Comparison of ENCODE assay signal across 22 cellular contexts in the genomic region with DNA sequence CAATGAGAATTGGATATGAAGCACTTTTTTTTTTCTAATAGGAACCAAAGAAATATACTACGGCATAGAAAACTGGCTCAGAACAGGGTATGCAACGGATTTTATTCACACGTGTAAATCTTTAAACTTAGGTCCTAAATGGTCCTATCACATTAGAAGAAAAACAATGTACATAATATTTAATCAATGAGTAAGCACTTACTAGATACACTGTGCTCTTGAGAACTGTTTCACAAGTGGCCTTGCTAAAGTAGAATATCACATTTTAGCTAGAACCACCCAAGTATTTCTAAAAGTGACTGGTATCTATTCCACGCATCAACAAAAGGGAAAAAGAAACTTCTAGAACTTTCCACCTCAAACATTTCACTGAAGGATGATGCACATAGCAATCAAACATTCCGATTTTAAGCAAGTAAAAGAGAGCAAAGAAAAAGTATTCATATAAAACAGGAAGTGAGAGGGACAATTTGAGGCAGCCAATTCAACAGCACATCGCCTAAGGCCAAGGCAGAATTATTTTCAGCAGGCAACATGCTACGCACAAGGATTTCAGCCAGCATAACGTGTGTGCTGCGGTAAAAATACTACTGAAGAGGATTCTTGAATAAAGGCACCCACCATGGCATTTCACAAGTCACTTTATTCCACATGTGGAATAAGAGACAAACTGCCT. TPM values are rescaled to one million over a fixed set of nuclear protein-coding genes. Genes with fewer than 3 reads are reported as not detected.
DNase-seq lines count a peak whose midpoint lies in the region; ATAC-seq and TF ChIP-seq lines count a peak whose summit lies in the region.
"Had no signal": no experiment of that assay in that cellular context is flagged by ENCODE, and none has a peak within 500 bp of the region (broad histone marks: within the 10 kb centered on the region; RNA-seq: fewer than 3 reads in every experiment).

No MANE protein-coding gene starts in this region.

- peaks cover 28% of the 10 kb centered on the region for H4K20me1 ChIP-seq in GM23338 (replicated peaks; ENCODE audit: insufficient read depth)

- no peaks in the 10 kb centered on the region for H3K9me2 ChIP-seq in GM23338 (ENCODE audit: insufficient read depth)

- H3K79me2 ChIP-seq in ACC112 (ENCODE audit: control insufficient read depth, insufficient read depth, low read length, unreplicated experiment) = peaks cover 31% of the 10 kb centered on the region
- H3K79me2 ChIP-seq in GM23338 (replicated peaks; ENCODE audit: insufficient read depth) = peaks cover 99% of the 10 kb centered on the region

- H3K36me3 ChIP-seq in ACC112 (ENCODE audit: insufficient read depth, low read length) (no peaks in the 10 kb centered on the region), GM23338 (ENCODE audit: insufficient read depth) (no peaks in the 10 kb centered on the region)

- no peaks in the 10 kb centered on the region for H3F3A ChIP-seq in GM23338 (replicated peaks; ENCODE audit: low read depth)

- CTCF ChIA-PET in WTC11 (lab: Charles Lee) = interaction anchor here (1.2 to 1.4 kb wide), 2 partner anchors 26 kb away, joined by 3 to 5 read pairs; no protein-coding TSS in a partner anchor

- DNase-seq in GM23338 (ENCODE audit: low spot score) (no peak), WTC11 (ENCODE audit: low spot score) (no peak), left ventricle myocardium superior (no peak), AG08396 (ENCODE audit: low spot score) (no peak), NCI-H1436 treated with DMSO at 0.1 percent for 48 hours (lab: John Stamatoyannopoulos, UW) (no peak)
- DNase-seq in activated CD8-positive, alpha-beta memory T cell treated with anti-CD3 and anti-CD28 coated beads, Interleukin-2, amount 50 U/mL, for 48 hours = no peak
- DNase-seq in activated CD4-positive, alpha-beta T cell treated with anti-CD3 and anti-CD28 coated beads, Interleukin-2, amount 10 ng/mL, durations not matched to agents 24 days and 14 days = no peak
- DNase-seq: activated CD8-positive, alpha-beta T cell treated with anti-CD3 and anti-CD28 coated beads for 36 hours; effector memory CD8-positive, alpha-beta T cell; GF-D8; H7; natural killer cell; NCI-H1048; NCI-H526; stimulated activated naive CD8-positive, alpha-beta T cell treated with anti-CD3 and anti-CD28 coated beads, Interleukin-15, amount 100 ng/mL, for 72 hours had no signal

- H3K27ac Mint-ChIP-seq in GM23338 = peak overlapping the region; percentile 7; the same call in 1 of the 2 replicates
- peak overlapping the region; percentile 66; the same call in 1 of the 2 replicates for H3K27ac Mint-ChIP-seq in WTC11
- no peak overlapping the region for H3K27ac Mint-ChIP-seq in activated CD4-positive, alpha-beta T cell treated with anti-CD3 and anti-CD28 coated beads, Interleukin-2, amount 10 ng/mL, durations not matched to agents 24 days and 14 days
- H3K27ac Mint-ChIP-seq: activated CD8-positive, alpha-beta T cell treated with anti-CD3 and anti-CD28 coated beads for 36 hours; activated T-helper 1 cell treated with anti-CD3 and anti-CD28 coated beads, Interleukin-12 subunit alpha, Interleukin-12 subunit beta, Interleukin-2, Interleukin-4 antibody, amounts not matched to agents 30 ng/mL and 10 ng/mL and 1 ng/mL, durations not matched to agents 14 hours and 24 hours and 36 hours; effector memory CD8-positive, alpha-beta T cell; natural killer cell; stimulated activated naive CD8-positive, alpha-beta T cell treated with anti-CD3 and anti-CD28 coated beads, Interleukin-15, amount 100 ng/mL, for 72 hours had no signal

- no peak overlapping the region for H2AFZ ChIP-seq in ACC112 (ENCODE audit: low read length, unreplicated experiment)
- no peak overlapping the region for H2AFZ ChIP-seq in GM23338

- H3K9me3 Mint-ChIP-seq in GM23338 = no peaks in the 10 kb centered on the region
- no peaks in the 10 kb centered on the region for H3K9me3 Mint-ChIP-seq in WTC11
- H3K9me3 Mint-ChIP-seq in activated CD4-positive, alpha-beta T cell treated with anti-CD3 and anti-CD28 coated beads, Interleukin-2, amount 10 ng/mL, durations not matched to agents 24 days and 14 days = peaks cover 3% of the 10 kb centered on the region
- H3K9me3 Mint-ChIP-seq: activated T-helper 1 cell treated with anti-CD3 and anti-CD28 coated beads, Interleukin-12 subunit alpha, Interleukin-12 subunit beta, Interleukin-2, Interleukin-4 antibody, amounts not matched to agents 30 ng/mL and 10 ng/mL and 1 ng/mL, durations not matched to agents 14 hours and 24 hours and 36 hours; central memory CD8-positive, alpha-beta T cell; natural killer cell had no signal

- no peak for TF ChIP-seq CTCF in GM23338 (conservative IDR thresholded peaks at IDR 0.05; ENCODE audit: low read depth in 2 of 2)
- TF ChIP-seq CTCF in WTC11 (IDR thresholded peaks at IDR 0.05) = no peak

- H3K4me1 ChIP-seq in ACC112 (ENCODE audit: control insufficient read depth, insufficient read depth, low read length, unreplicated experiment) (peaks cover 35% of the 10 kb centered on the region), GM23338 (ENCODE audit: insufficient read depth) (peaks cover 10% of the 10 kb centered on the region; the same call in 1 of the 2 replicates)

- no peak overlapping the region for H3K4me2 ChIP-seq in GM23338

- H3K4me1 Mint-ChIP-seq in GM23338 = peaks cover 15% of the 10 kb centered on the region
- peaks cover 40% of the 10 kb centered on the region for H3K4me1 Mint-ChIP-seq in WTC11
- H3K4me1 Mint-ChIP-seq in activated CD4-positive, alpha-beta T cell treated with anti-CD3 and anti-CD28 coated beads, Interleukin-2, amount 10 ng/mL, durations not matched to agents 24 days and 14 days = peaks cover 4% of the 10 kb centered on the region
- H3K4me1 Mint-ChIP-seq: central memory CD8-positive, alpha-beta T cell had no signal

- H3K27ac ChIP-seq in ACC112 (ENCODE audit: low read depth, low read length) = peak overlapping the region; percentile 71
- H3K27ac ChIP-seq in GM23338 (ENCODE audit: low read depth) = no peak overlapping the region
- H3K27ac ChIP-seq: VCaP had no signal

- H3K27me3 Mint-ChIP-seq in GM23338 (ENCODE audit: insufficient read depth, low read depth, poor library complexity) = no peaks in the 10 kb centered on the region
- H3K27me3 Mint-ChIP-seq in WTC11 (ENCODE audit: low read depth) = no peaks in the 10 kb centered on the region
- H3K27me3 Mint-ChIP-seq in activated CD4-positive, alpha-beta T cell treated with anti-CD3 and anti-CD28 coated beads, Interleukin-2, amount 10 ng/mL, durations not matched to agents 24 days and 14 days = peaks cover 5% of the 10 kb centered on the region
- H3K27me3 Mint-ChIP-seq: progenitor cell of endocrine pancreas had no signal

- intact Hi-C loops in left ventricle myocardium superior (cut with micrococcal nuclease) = no loop called here
- intact Hi-C loops in activated CD4-positive, alpha-beta T cell treated with anti-CD3 and anti-CD28 coated beads, Interleukin-2, amount 10 ng/mL, durations not matched to agents 24 days and 14 days (cut with micrococcal nuclease) = no loop called here

- H3K36me3 Mint-ChIP-seq in GM23338 (ENCODE audit: low read depth) (no peaks in the 10 kb centered on the region), WTC11 (no peaks in the 10 kb centered on the region)
- H3K36me3 Mint-ChIP-seq in activated CD4-positive, alpha-beta T cell treated with anti-CD3 and anti-CD28 coated beads, Interleukin-2, amount 10 ng/mL, durations not matched to agents 24 days and 14 days (ENCODE audit: low read depth) = no peaks in the 10 kb centered on the region
- H3K36me3 Mint-ChIP-seq: natural killer cell had no signal

- no peak overlapping the region for H3K4me3 Mint-ChIP-seq in GM23338
- H3K4me3 Mint-ChIP-seq in WTC11 = no peak overlapping the region
- H3K4me3 Mint-ChIP-seq in activated CD4-positive, alpha-beta T cell treated with anti-CD3 and anti-CD28 coated beads, Interleukin-2, amount 10 ng/mL, durations not matched to agents 24 days and 14 days = no peak overlapping the region
- H3K4me3 Mint-ChIP-seq: activated CD8-positive, alpha-beta T cell treated with anti-CD3 and anti-CD28 coated beads for 36 hours; activated T-helper 1 cell treated with anti-CD3 and anti-CD28 coated beads, Interleukin-12 subunit alpha, Interleukin-12 subunit beta, Interleukin-2, Interleukin-4 antibody, amounts not matched to agents 30 ng/mL and 10 ng/mL and 1 ng/mL, durations not matched to agents 14 hours and 24 hours and 36 hours; central memory CD8-positive, alpha-beta T cell; effector memory CD8-positive, alpha-beta T cell; natural killer cell; stimulated activated naive CD8-positive, alpha-beta T cell treated with anti-CD3 and anti-CD28 coated beads, Interleukin-15, amount 100 ng/mL, for 72 hours had no signal

- POLR2A ChIA-PET in WTC11 (lab: Charles Lee) = interaction anchor here (1.1 kb wide), 1 partner anchor 12 kb away, joined by 3 read pairs; no protein-coding TSS in a partner anchor

- ATAC-seq in GM23338 (no peak), WTC11 (no peak), left ventricle myocardium superior (peak; percentile 54)
- ATAC-seq: effector memory CD8-positive, alpha-beta T cell; HepG2; natural killer cell had no signal

- no peaks in the 10 kb centered on the region for H3K27me3 ChIP-seq in ACC112 (ENCODE audit: insufficient read depth, low read length)
- H3K27me3 ChIP-seq in GM23338 (ENCODE audit: insufficient read depth) = no peaks in the 10 kb centered on the region

- H3K4me3 ChIP-seq in ACC112 (ENCODE audit: low read depth, low read length) (peak overlapping the region; percentile 22; the same call in 1 of the 2 replicates), GM23338 (no peak overlapping the region)
- H3K4me3 ChIP-seq: lung had no signal

TF ChIP-seq in GM23338, 12 proteins besides CTCF, POLR2A, EP300 and RAD21 (continues in another document):
- TF ChIP-seq CREB1 (CRISPR knock-in tag; IDR thresholded peaks at IDR 0.05; ENCODE audit: low read depth) = no peak
- no peak for TF ChIP-seq NANOG (IDR thresholded peaks at IDR 0.05; ENCODE audit: borderline replicate concordance)
- no peak for TF ChIP-seq ZNF114 (CRISPR knock-in tag; IDR thresholded peaks at IDR 0.05)

TF ChIP-seq in WTC11, 78 proteins besides CTCF, POLR2A, EP300 and RAD21 (continues in another document):
- TF ChIP-seq ZNF396 (CRISPR knock-in tag; IDR thresholded peaks at IDR 0.05; ENCODE audit: borderline replicate concordance) = no peak
- TF ChIP-seq ETV6 (CRISPR knock-in tag; IDR thresholded peaks at IDR 0.05) = no peak
- no peak for TF ChIP-seq ZBTB21 (CRISPR knock-in tag; IDR thresholded peaks at IDR 0.05; ENCODE audit: borderline replicate concordance)
- TF ChIP-seq ZNF232 (CRISPR knock-in tag; IDR thresholded peaks at IDR 0.05) = no peak

RNA-seq across cellular contexts. Expression of a gene that starts 55.8 kb away (rescaled TPM):
- total RNA-seq in GM23338 (2014; rRNA removed; shearing (Covaris generic)) = 41.7 and 51.4 TPM in 2 replicates
- polyA plus RNA-seq in GM23338 (2016; fragmentation: Nextera tagmentation; extraction: Ambion mirVana) = 30.1 and 30.2 TPM in 2 replicates
- total RNA-seq in WTC11 (2021) = 44.9 to 51.8 TPM (median 47.0 TPM) in 3 replicates
- total RNA-seq in left ventricle myocardium superior = 25.3 TPM
- total RNA-seq in activated CD4-positive, alpha-beta T cell treated with anti-CD3 and anti-CD28 coated beads, Interleukin-2, amount 10 ng/mL, durations not matched to agents 24 days and 14 days = 2.3 and 2.9 TPM in 2 replicates
